In the genomic region with DNA sequence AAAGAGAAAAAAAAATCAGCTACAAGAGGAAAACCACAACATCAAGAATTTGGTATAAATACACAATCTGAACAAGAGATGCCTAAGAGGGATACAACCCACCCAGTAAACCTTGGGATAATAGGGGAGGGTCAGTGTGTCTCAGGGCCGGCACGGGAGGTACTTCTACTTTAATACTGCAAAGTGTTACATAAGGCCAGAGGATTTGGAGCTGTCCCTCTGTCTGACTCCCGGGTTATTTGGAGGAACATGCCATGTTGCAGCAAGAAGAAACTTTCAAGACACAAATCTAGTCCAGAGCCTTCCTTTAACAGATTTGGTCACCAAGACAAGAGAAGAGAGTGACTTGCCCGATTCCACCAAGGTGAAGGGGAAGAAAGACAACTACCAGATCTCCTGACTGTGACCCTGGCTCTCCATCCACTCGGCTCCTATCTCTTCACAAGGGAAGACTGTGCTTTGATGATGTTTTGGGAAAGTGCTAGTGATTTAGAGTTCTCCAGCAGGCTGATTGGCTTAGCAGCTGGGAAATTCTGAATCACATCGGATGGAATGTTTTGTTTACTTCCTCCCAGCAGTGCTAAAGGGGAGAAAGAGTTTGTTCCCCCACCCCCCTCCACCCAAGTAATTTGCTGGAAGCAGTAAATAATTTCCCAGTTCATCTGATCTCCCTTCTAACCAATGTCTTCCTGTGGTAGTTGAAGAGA, we compare ENCODE assay signal across 11 cellular contexts. TPM values are rescaled to one million over a fixed set of nuclear protein-coding genes. Genes with fewer than 3 reads are reported as not detected.
DNase-seq lines count a peak whose midpoint lies in the region; ATAC-seq and TF ChIP-seq lines count a peak whose summit lies in the region.
"Had no signal": no experiment of that assay in that cellular context is flagged by ENCODE, and none has a peak within 500 bp of the region (broad histone marks: within the 10 kb centered on the region; RNA-seq: fewer than 3 reads in every experiment).

No MANE protein-coding gene starts in this region.

- H3K27ac ChIP-seq in fibroblast of lung (ENCODE audit: insufficient read depth, low read length) (peak overlapping the region; percentile 97), muscle layer of duodenum (ENCODE audit: low read length) (peak overlapping the region; percentile 47)

- peak overlapping the region; percentile 30 for H3K4me3 ChIP-seq in AG09309 (ENCODE audit: control insufficient read depth, low read depth, low read length)
- H3K4me3 ChIP-seq in fibroblast of lung (replicated peaks in 1 of 4; ENCODE audit: control extremely low read depth in 1 of 4, insufficient read depth in 1 of 4, low read depth in 3 of 4, low read length in 4 of 4) = peak overlapping the region; percentile 31 to 50 (median 41)
- no peak overlapping the region for H3K4me3 ChIP-seq in muscle layer of duodenum (ENCODE audit: low read depth in 1 of 2, low read length in 2 of 2)

- no peak for ATAC-seq in activated naive CD8-positive, alpha-beta T cell treated with anti-CD3 and anti-CD28 coated beads, Interleukin-2, amount 50 U/mL, for 24 hours
- no peak for ATAC-seq in HG02884 (IDR thresholded peaks at IDR 0.05; ENCODE audit: unreplicated experiment)

- H3K36me3 Mint-ChIP-seq in activated naive CD8-positive, alpha-beta T cell treated with anti-CD3 and anti-CD28 coated beads, Interleukin-2, amount 50 U/mL, for 24 hours (ENCODE audit: low read depth) = no peaks in the 10 kb centered on the region

- no peaks in the 10 kb centered on the region for H3K9me3 Mint-ChIP-seq in activated naive CD8-positive, alpha-beta T cell treated with anti-CD3 and anti-CD28 coated beads, Interleukin-2, amount 50 U/mL, for 24 hours

- H3K36me3 ChIP-seq in fibroblast of lung (ENCODE audit: control insufficient read depth, insufficient read depth, low read length) = no peaks in the 10 kb centered on the region
- no peaks in the 10 kb centered on the region for H3K36me3 ChIP-seq in muscle layer of duodenum (ENCODE audit: control insufficient read depth in 1 of 2, insufficient read depth in 2 of 2, low read length in 2 of 2)

- TF ChIP-seq CTCF in AG09309 (IDR thresholded peaks at IDR 0.05; ENCODE audit: control insufficient read depth, insufficient read depth, low read depth, low read length, missing control alignments) (no peak), fibroblast of lung (conservative IDR thresholded peaks at IDR 0.05 in 1 of 2, IDR thresholded peaks at IDR 0.05 in 1 of 2; ENCODE audit: low read depth in 1 of 2, low read length in 2 of 2) (no peak)

- H3K4me3 Mint-ChIP-seq in activated naive CD8-positive, alpha-beta T cell treated with anti-CD3 and anti-CD28 coated beads, Interleukin-2, amount 50 U/mL, for 24 hours = no peak overlapping the region

- H3K79me2 ChIP-seq in fibroblast of lung (ENCODE audit: control insufficient read depth, insufficient read depth, low read length) = peaks cover 51% of the 10 kb centered on the region

- no peaks in the 10 kb centered on the region for H3K9me3 ChIP-seq in fibroblast of lung (ENCODE audit: control insufficient read depth, insufficient read depth, low read depth, low read length)
- H3K9me3 ChIP-seq in muscle layer of duodenum (ENCODE audit: control insufficient read depth in 1 of 2, low read length in 2 of 2) = no peaks in the 10 kb centered on the region

- peak overlapping the region; percentile 67 for H3K4me2 ChIP-seq in fibroblast of lung (ENCODE audit: extremely low read depth, insufficient read depth, low read length)

- H3K4me1 ChIP-seq in fibroblast of lung (ENCODE audit: control insufficient read depth, extremely low read depth, insufficient read depth, low read length) (peaks cover 19% of the 10 kb centered on the region), muscle layer of duodenum (ENCODE audit: control insufficient read depth in 1 of 2, insufficient read depth in 2 of 2, low read length in 2 of 2) (peaks cover 0 to 12% of the 10 kb centered on the region in 2 donors)

- H3K27ac Mint-ChIP-seq in activated naive CD8-positive, alpha-beta T cell treated with anti-CD3 and anti-CD28 coated beads, Interleukin-2, amount 50 U/mL, for 24 hours = no peak overlapping the region

- H3K27me3 ChIP-seq in fibroblast of lung (ENCODE audit: control insufficient read depth, insufficient read depth, low read length) = no peaks in the 10 kb centered on the region
- no peaks in the 10 kb centered on the region for H3K27me3 ChIP-seq in muscle layer of duodenum (ENCODE audit: low read depth, low read length)
- H3K27me3 ChIP-seq: dorsolateral prefrontal cortex had no signal

- no peaks in the 10 kb centered on the region for H4K20me1 ChIP-seq in fibroblast of lung (ENCODE audit: control insufficient read depth, extremely low read depth, insufficient read depth, low read length)

- H3K27me3 Mint-ChIP-seq in activated naive CD8-positive, alpha-beta T cell treated with anti-CD3 and anti-CD28 coated beads, Interleukin-2, amount 50 U/mL, for 24 hours = peaks cover 7% of the 10 kb centered on the region

- H2AFZ ChIP-seq in fibroblast of lung (ENCODE audit: low read length) = no peak overlapping the region

- DNase-seq in AG09309 (ENCODE audit: low read depth) = peak; percentile 85
- peak; percentile 95 for DNase-seq in RPMI7951 (ENCODE audit: low read depth)
- peak; percentile 90 to 91 for DNase-seq in fibroblast of lung (ENCODE audit: low read depth in 2 of 2)
- no peak for DNase-seq in activated naive CD8-positive, alpha-beta T cell treated with anti-CD3 and anti-CD28 coated beads, Interleukin-2, amount 50 U/mL, for 24 hours
- DNase-seq in NCI-H748 (lab: John Stamatoyannopoulos, UW; ENCODE audit: unreplicated experiment) = no peak
- DNase-seq in DMS79 treated with DMSO at 0.1 percent for 48 hours (lab: John Stamatoyannopoulos, UW) = no peak
- DNase-seq: DND-41, dorsolateral prefrontal cortex, NCI-H1092 had no signal

- peak overlapping the region; percentile 59 for H3K9ac ChIP-seq in fibroblast of lung (ENCODE audit: insufficient read depth, low read length)

- H3K4me1 Mint-ChIP-seq in activated naive CD8-positive, alpha-beta T cell treated with anti-CD3 and anti-CD28 coated beads, Interleukin-2, amount 50 U/mL, for 24 hours = no peaks in the 10 kb centered on the region

RNA-seq across cellular contexts. Expression of gene SGIP1, which starts 29.3 kb away (rescaled TPM):
- total RNA-seq in RPMI7951 (2014; rRNA removed; shearing (Covaris generic)) = under 0.01 TPM in 1 of 2 replicates, not detected in the other
- 11.0 and 37.8 TPM in 2 replicates for total RNA-seq in fibroblast of lung
- 71.4 and 77.6 TPM in 2 replicates for polyA plus RNA-seq in fibroblast of lung
- 40.1 and 41.3 TPM in 2 replicates for polyA plus RNA-seq in fibroblast of lung (2012)
- polyA minus RNA-seq in fibroblast of lung (ENCODE audit: low replicate concordance) = 18.8 and 33.8 TPM in 2 replicates

Comparison
In these comparisons a context has a peak if more than half of its experiments do, and no peak if none do; other contexts are left out.
1. DNase-seq: peak in AG09309 (single experiment), RPMI7951 (single experiment) and fibroblast of lung (2 of 2); none in activated naive CD8-positive, alpha-beta T cell treated with anti-CD3 and anti-CD28 coated beads, Interleukin-2, amount 50 U/mL, for 24 hours (single experiment), NCI-H748 (single experiment) and DMS79 treated with DMSO at 0.1 percent for 48 hours (single experiment).
2. H3K4me3 ChIP-seq: peak in AG09309 (single experiment) and fibroblast of lung (4 of 4); none in muscle layer of duodenum (0 of 2).
3. RNA of gene SGIP1, which starts 29.3 kb away (total RNA-seq): 11.0 to 37.8 TPM in fibroblast of lung; under 0.01 TPM in RPMI7951; every median in the first group is over 10 times any median in the second.